8 cellular contexts compared by ENCODE assay signal in the genomic region with DNA sequence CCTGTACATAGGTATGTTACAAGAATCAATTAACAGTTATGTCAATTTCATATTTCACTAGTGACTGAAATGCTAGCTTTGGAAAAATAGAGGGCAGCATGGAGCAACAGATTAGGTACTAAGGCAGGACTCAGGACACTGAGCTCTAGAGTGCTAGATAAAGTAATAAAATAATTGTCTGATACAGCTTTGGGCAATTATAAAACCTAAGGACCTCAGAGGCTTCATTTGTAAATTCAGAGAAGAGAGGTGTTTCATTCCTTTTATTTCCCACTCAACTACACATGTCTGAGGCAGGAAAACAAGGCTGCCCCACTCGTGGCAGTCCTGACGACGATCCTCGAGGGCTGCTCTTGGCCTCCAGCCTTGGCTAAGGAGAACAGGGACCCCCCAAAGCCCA.
DNase-seq lines count a peak whose midpoint lies in the region; ATAC-seq and TF ChIP-seq lines count a peak whose summit lies in the region.

No MANE protein-coding gene starts in this region.

- H3K4me1 ChIP-seq in SK-N-SH (ENCODE audit: control insufficient read depth in 1 of 2, insufficient read depth in 2 of 2, low read depth in 1 of 2, low read length in 1 of 2) (peaks cover 0 to 7% of the 10 kb centered on the region in 2 experiments; a peak in 2 of 4 replicates), foreskin keratinocyte (no peaks in the 10 kb centered on the region)

- POLR2A ChIA-PET in SK-N-SH (lab: Yijun Ruan, JAX) = interaction anchor here (1.7 kb wide), 1 partner anchor 161 kb away, joined by 5 read pairs; the partner anchor contains the start of gene USP32

- no peak overlapping the region for H3K27ac ChIP-seq in C4-2B
- H3K27ac ChIP-seq in SK-N-SH (ENCODE audit: low read depth in 2 of 2, low read length in 1 of 2) = peak overlapping the region in 1 of 2 experiments; percentile 58; a peak in 2 of 4 replicates
- no peak overlapping the region for H3K27ac ChIP-seq in foreskin keratinocyte

- H4K20me1 ChIP-seq in SK-N-SH (ENCODE audit: insufficient read depth) = no peaks in the 10 kb centered on the region

- H3F3A ChIP-seq in SK-N-SH (replicated peaks; ENCODE audit: insufficient read depth) = peaks cover 41% of the 10 kb centered on the region

- TF ChIP-seq CTCF in C4-2B (conservative IDR thresholded peaks at IDR 0.05) = peak; percentile 80
- TF ChIP-seq CTCF in HFF-Myc (IDR thresholded peaks at IDR 0.05; ENCODE audit: low read depth, low read length, missing control alignments) = peak; percentile 35
- TF ChIP-seq CTCF in SK-N-SH (IDR thresholded peaks at IDR 0.05) = peak; percentile 73
- TF ChIP-seq CTCF in foreskin keratinocyte (conservative IDR thresholded peaks at IDR 0.05) = peak; percentile 66

- H2AFZ ChIP-seq in SK-N-SH (ENCODE audit: low read depth) = no peak overlapping the region

- intact Hi-C loops in posterior vena cava (cut with DNase I) = no loop called here

- WGBS in SK-N-SH (ENCODE audit: low lambda C conversion rate) = 90% methylated on average over 4 of the region's 4 CpGs

- no peak overlapping the region for H3K4me2 ChIP-seq in SK-N-SH

- peaks cover 16 to 38% of the 10 kb centered on the region in 2 experiments for H3K36me3 ChIP-seq in SK-N-SH (replicated peaks in 1 of 2; ENCODE audit: control insufficient read depth in 1 of 2, insufficient read depth in 2 of 2, low read length in 1 of 2)

- H3K4me3 ChIP-seq in HFF-Myc (replicated peaks; ENCODE audit: low read depth, low read length) = no peak overlapping the region
- H3K4me3 ChIP-seq in SK-N-SH (ENCODE audit: low read depth in 2 of 2, low read length in 1 of 2) = no peak overlapping the region; a peak in 1 of 4 replicates

- no peak for ATAC-seq in foreskin keratinocyte
- no peak for ATAC-seq in HG03521 (IDR thresholded peaks at IDR 0.05; ENCODE audit: unreplicated experiment)
- ATAC-seq in HG02588 (IDR thresholded peaks at IDR 0.05; ENCODE audit: unreplicated experiment) = no peak

- H3K27me3 ChIP-seq in SK-N-SH (ENCODE audit: insufficient read depth) = no peaks in the 10 kb centered on the region
- H3K27me3 ChIP-seq in foreskin keratinocyte = no peaks in the 10 kb centered on the region

- DNase-seq in HFF-Myc (ENCODE audit: extremely low read depth, low read depth) (no peak), SK-N-SH (peak; percentile 53), foreskin keratinocyte (no peak), foreskin melanocyte (no peak), posterior vena cava (ENCODE audit: low spot score) (no peak)

- peak; percentile 78 for TF ChIP-seq RAD21 in SK-N-SH (IDR thresholded peaks at IDR 0.05; ENCODE audit: low read length)

- CTCF ChIA-PET in SK-N-SH (lab: Yijun Ruan, JAX) = interaction anchor here (0.7 to 4.3 kb wide), 49 partner anchors 10 to 741 kb away, joined by 3 to 54 read pairs (median 5); partner anchors contain the start of genes CA4 and USP32

- TF ChIP-seq EP300 in SK-N-SH (IDR thresholded peaks at IDR 0.05; ENCODE audit: borderline replicate concordance in 1 of 2, low read depth in 1 of 2, low read length in 1 of 2) = no peak

- H3K79me2 ChIP-seq in SK-N-SH (ENCODE audit: insufficient read depth) = no peaks in the 10 kb centered on the region

- no peaks in the 10 kb centered on the region for H3K9me3 ChIP-seq in SK-N-SH

- H3K9ac ChIP-seq in SK-N-SH = peak overlapping the region; percentile 3; the same call in 1 of the 2 replicates

- H3K9me2 ChIP-seq in SK-N-SH = no peaks in the 10 kb centered on the region

TF ChIP-seq in SK-N-SH, 30 proteins besides CTCF, POLR2A, EP300 and RAD21:
- TF ChIP-seq EZH2phosphoT487 (IDR thresholded peaks at IDR 0.05; ENCODE audit: borderline replicate concordance, low read depth) = no peak
- TF ChIP-seq SMC3 (IDR thresholded peaks at IDR 0.05; ENCODE audit: low read depth, low read length) = peak; percentile 41
- TF ChIP-seq RXRA (IDR thresholded peaks at IDR 0.05; ENCODE audit: borderline replicate concordance, low read depth) = no peak
- no peak for TF ChIP-seq SIN3A (IDR thresholded peaks at IDR 0.05; ENCODE audit: borderline replicate concordance, low read depth, low read length)
- no peak for TF ChIP-seq CHD2 (IDR thresholded peaks at IDR 0.05; ENCODE audit: low read length, partially characterized antibody)
- no peak for TF ChIP-seq TAF1 (IDR thresholded peaks at IDR 0.05; ENCODE audit: borderline replicate concordance, low read depth, low read length)
- TF ChIP-seq GABPA (IDR thresholded peaks at IDR 0.05; ENCODE audit: low read depth) = no peak
- TF ChIP-seq, protein P1, sequence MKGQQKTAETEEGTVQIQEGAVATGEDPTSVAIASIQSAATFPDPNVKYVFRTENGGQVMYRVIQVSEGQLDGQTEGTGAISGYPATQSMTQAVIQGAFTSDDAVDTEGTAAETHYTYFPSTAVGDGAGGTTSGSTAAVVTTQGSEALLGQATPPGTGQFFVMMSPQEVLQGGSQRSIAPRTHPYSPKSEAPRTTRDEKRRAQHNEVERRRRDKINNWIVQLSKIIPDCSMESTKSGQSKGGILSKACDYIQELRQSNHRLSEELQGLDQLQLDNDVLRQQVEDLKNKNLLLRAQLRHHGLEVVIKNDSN (IDR thresholded peaks at IDR 0.05; ENCODE audit: borderline replicate concordance, low read depth) = no peak
- 0 out of 2 replicates have a peak, but pooled peaks have one; percentile 5 for TF ChIP-seq PBX3 (IDR thresholded peaks at IDR 0.05)
- no peak for TF ChIP-seq TCF12 (IDR thresholded peaks at IDR 0.05)
